ENCODE assay signal across 21 cellular contexts in genomic region chr4:40275065-40275464, GRCh38.
DNase-seq lines count a peak whose midpoint lies in the region; ATAC-seq, FAIRE-seq and TF ChIP-seq lines count a peak whose summit lies in the region.
"Had no signal": no experiment of that assay in that cellular context is flagged by ENCODE, and none has a peak within 500 bp of the region (broad histone marks: within the 10 kb centered on the region; RNA-seq: fewer than 3 reads in every experiment).

No MANE protein-coding gene starts in this region.

- H3K4me3 ChIP-seq in thymus (ENCODE audit: low read length) (no peak overlapping the region), lower leg skin (ENCODE audit: low read depth, poor library complexity, severe bottlenecking) (no peak overlapping the region)
- H3K4me3 ChIP-seq: GM23248, PC-9 had no signal

- H3K36me3 Mint-ChIP-seq in activated naive CD8-positive, alpha-beta T cell treated with anti-CD3 and anti-CD28 coated beads, Interleukin-2, amount 10 ng/mL, durations not matched to agents 7 days and 5 days, result no peaks in the 10 kb centered on the region

- ATAC-seq in activated naive CD8-positive, alpha-beta T cell treated with anti-CD3 and anti-CD28 coated beads, Interleukin-2, amount 10 ng/mL, durations not matched to agents 7 days and 5 days (ENCODE audit: low read depth), result peak; percentile 83
- ATAC-seq: HCT116 had no signal

- no peak for TF ChIP-seq POLR2A in lower leg skin (IDR thresholded peaks at IDR 0.05)
- no peak for TF ChIP-seq POLR2A in H54 (IDR thresholded peaks at IDR 0.05; ENCODE audit: low read depth, low read length)

- peaks cover 8% of the 10 kb centered on the region for H3K4me1 ChIP-seq in thymus (ENCODE audit: control insufficient read depth, insufficient read depth, low read length)

- H3K27ac Mint-ChIP-seq in activated naive CD8-positive, alpha-beta T cell treated with anti-CD3 and anti-CD28 coated beads, Interleukin-2, amount 10 ng/mL, durations not matched to agents 7 days and 5 days, result peak overlapping the region; percentile 78
- H3K27ac Mint-ChIP-seq: B cell had no signal

- H3K9me3 ChIP-seq in thymus (ENCODE audit: control insufficient read depth), result no peaks in the 10 kb centered on the region

- POLR2A ChIA-PET in activated naive CD8-positive, alpha-beta T cell treated with anti-CD3 and anti-CD28 coated beads, Interleukin-2, amount 10 ng/mL, durations not matched to agents 7 days and 5 days (lab: Charles Lee), result interaction anchor here (0.6 to 2.1 kb wide), 8 partner anchors 9 to 80 kb away, joined by 3 to 9 read pairs (median 4); no protein-coding TSS in a partner anchor

- H3K36me3 ChIP-seq in thymus (ENCODE audit: control insufficient read depth, insufficient read depth), result no peaks in the 10 kb centered on the region

- peak overlapping the region; percentile 8 for H3K27ac ChIP-seq in thymus (ENCODE audit: low read depth)
- H3K27ac ChIP-seq: 22Rv1, GM23248, PC-9, RWPE1 had no signal

- DNase-seq in NCI-H82 (lab: John Stamatoyannopoulos, UW) (peak; percentile 52), NCI-H82 treated with DMSO at 0.1 percent for 48 hours (lab: John Stamatoyannopoulos, UW; ENCODE audit: unreplicated experiment) (no peak), NCI-H524 (lab: John Stamatoyannopoulos, UW) (peak; percentile 51 to 83), AG20443 (ENCODE audit: low spot score) (no peak), lower leg skin (ENCODE audit: low spot score in 2 of 2) (no peak), H54 (ENCODE audit: insufficient read length, low spot score) (no peak)
- DNase-seq in activated naive CD8-positive, alpha-beta T cell treated with anti-CD3 and anti-CD28 coated beads, Interleukin-2, amount 10 ng/mL, durations not matched to agents 7 days and 5 days, result no peak
- DNase-seq: Calu3, DMS53, GM23248, NCI-H1105, NCI-H2081, NCI-H774, PC-9 had no signal

- H3K27me3 ChIP-seq in thymus (ENCODE audit: control insufficient read depth, insufficient read depth), result no peaks in the 10 kb centered on the region

- FAIRE-seq in H54 (lab: Jason Lieb, UNC), result no peak
- FAIRE-seq: GM12892, GM18507 had no signal

- 85% methylated on average over 2 of the region's 2 CpGs for WGBS in thymus
- 94 to 95% methylated on average over 2 of the region's 2 CpGs for WGBS in lower leg skin, 2 donors

- peak overlapping the region; percentile 26 for H3K4me3 Mint-ChIP-seq in activated naive CD8-positive, alpha-beta T cell treated with anti-CD3 and anti-CD28 coated beads, Interleukin-2, amount 10 ng/mL, durations not matched to agents 7 days and 5 days
- H3K4me3 Mint-ChIP-seq: B cell had no signal

- peaks cover 24% of the 10 kb centered on the region for H3K4me1 Mint-ChIP-seq in activated naive CD8-positive, alpha-beta T cell treated with anti-CD3 and anti-CD28 coated beads, Interleukin-2, amount 10 ng/mL, durations not matched to agents 7 days and 5 days

- intact Hi-C loops in lower leg skin (cut with DNase I; ENCODE audit: low total_unique reads), result no loop called here

- H3K9me3 Mint-ChIP-seq in activated naive CD8-positive, alpha-beta T cell treated with anti-CD3 and anti-CD28 coated beads, Interleukin-2, amount 10 ng/mL, durations not matched to agents 7 days and 5 days, result no peaks in the 10 kb centered on the region

- TF ChIP-seq CTCF in lower leg skin (IDR thresholded peaks at IDR 0.05), result no peak

- H3K27me3 Mint-ChIP-seq in activated naive CD8-positive, alpha-beta T cell treated with anti-CD3 and anti-CD28 coated beads, Interleukin-2, amount 10 ng/mL, durations not matched to agents 7 days and 5 days, result no peaks in the 10 kb centered on the region
- H3K27me3 Mint-ChIP-seq: B cell had no signal

Comparison
In these comparisons a context has a peak if more than half of its experiments do, and no peak if none do; other contexts are left out.
1. DNase-seq: peak in NCI-H82 (single experiment) and NCI-H524 (2 of 2); none in NCI-H82 treated with DMSO at 0.1 percent for 48 hours (single experiment), activated naive CD8-positive, alpha-beta T cell treated with anti-CD3 and anti-CD28 coated beads, Interleukin-2, amount 10 ng/mL, durations not matched to agents 7 days and 5 days (single experiment), AG20443 (single experiment), lower leg skin (0 of 2) and H54 (single experiment).